In the genomic region with DNA sequence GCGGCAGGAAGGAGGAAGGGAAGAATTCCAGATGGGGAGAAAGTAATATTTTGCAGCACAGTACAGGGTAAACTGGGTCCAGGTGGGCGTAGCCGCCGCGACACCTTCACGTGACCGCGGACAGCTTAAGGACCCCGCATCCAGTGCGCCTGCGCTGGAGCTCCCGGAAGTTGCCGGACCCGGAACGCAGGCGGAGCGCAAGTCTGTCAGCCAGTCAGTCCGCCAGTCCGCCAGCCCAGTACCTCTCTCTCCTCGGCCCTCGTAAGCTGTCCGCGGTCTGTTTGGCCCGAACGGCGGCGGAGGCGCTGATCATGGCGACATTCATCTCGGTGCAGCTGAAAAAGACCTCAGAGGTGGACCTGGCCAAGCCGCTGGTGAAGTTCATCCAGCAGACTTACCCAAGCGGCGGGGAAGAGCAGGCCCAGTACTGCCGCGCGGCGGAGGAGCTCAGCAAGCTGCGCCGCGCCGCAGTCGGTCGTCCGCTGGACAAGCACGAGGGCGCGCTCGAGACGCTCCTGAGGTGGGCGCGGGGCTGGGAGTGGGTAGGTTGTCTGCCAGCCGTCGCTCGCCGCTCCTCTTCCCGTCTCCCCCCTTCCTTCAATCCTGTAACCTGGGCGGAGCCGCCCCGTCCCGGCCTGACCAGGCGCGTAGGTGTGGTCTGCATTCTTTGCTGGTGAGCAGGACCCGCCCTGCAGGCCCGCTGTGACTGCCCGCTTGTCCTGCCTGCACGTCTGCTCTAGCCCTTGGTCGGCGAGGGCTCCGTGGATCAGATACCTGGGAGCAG, we compare ENCODE assay signal across 1 cellular context.
TF ChIP-seq lines count a peak whose summit lies in the region.

PDCD6IP (plus strand) TSS at position 213 of the 784 bp plus-strand sequence; CDS start at position 312, 99 bp downstream.

TF ChIP-seq in GM23338, 12 proteins besides CTCF, POLR2A, EP300 and RAD21 (continued from another document):
- TF ChIP-seq, protein P1, sequence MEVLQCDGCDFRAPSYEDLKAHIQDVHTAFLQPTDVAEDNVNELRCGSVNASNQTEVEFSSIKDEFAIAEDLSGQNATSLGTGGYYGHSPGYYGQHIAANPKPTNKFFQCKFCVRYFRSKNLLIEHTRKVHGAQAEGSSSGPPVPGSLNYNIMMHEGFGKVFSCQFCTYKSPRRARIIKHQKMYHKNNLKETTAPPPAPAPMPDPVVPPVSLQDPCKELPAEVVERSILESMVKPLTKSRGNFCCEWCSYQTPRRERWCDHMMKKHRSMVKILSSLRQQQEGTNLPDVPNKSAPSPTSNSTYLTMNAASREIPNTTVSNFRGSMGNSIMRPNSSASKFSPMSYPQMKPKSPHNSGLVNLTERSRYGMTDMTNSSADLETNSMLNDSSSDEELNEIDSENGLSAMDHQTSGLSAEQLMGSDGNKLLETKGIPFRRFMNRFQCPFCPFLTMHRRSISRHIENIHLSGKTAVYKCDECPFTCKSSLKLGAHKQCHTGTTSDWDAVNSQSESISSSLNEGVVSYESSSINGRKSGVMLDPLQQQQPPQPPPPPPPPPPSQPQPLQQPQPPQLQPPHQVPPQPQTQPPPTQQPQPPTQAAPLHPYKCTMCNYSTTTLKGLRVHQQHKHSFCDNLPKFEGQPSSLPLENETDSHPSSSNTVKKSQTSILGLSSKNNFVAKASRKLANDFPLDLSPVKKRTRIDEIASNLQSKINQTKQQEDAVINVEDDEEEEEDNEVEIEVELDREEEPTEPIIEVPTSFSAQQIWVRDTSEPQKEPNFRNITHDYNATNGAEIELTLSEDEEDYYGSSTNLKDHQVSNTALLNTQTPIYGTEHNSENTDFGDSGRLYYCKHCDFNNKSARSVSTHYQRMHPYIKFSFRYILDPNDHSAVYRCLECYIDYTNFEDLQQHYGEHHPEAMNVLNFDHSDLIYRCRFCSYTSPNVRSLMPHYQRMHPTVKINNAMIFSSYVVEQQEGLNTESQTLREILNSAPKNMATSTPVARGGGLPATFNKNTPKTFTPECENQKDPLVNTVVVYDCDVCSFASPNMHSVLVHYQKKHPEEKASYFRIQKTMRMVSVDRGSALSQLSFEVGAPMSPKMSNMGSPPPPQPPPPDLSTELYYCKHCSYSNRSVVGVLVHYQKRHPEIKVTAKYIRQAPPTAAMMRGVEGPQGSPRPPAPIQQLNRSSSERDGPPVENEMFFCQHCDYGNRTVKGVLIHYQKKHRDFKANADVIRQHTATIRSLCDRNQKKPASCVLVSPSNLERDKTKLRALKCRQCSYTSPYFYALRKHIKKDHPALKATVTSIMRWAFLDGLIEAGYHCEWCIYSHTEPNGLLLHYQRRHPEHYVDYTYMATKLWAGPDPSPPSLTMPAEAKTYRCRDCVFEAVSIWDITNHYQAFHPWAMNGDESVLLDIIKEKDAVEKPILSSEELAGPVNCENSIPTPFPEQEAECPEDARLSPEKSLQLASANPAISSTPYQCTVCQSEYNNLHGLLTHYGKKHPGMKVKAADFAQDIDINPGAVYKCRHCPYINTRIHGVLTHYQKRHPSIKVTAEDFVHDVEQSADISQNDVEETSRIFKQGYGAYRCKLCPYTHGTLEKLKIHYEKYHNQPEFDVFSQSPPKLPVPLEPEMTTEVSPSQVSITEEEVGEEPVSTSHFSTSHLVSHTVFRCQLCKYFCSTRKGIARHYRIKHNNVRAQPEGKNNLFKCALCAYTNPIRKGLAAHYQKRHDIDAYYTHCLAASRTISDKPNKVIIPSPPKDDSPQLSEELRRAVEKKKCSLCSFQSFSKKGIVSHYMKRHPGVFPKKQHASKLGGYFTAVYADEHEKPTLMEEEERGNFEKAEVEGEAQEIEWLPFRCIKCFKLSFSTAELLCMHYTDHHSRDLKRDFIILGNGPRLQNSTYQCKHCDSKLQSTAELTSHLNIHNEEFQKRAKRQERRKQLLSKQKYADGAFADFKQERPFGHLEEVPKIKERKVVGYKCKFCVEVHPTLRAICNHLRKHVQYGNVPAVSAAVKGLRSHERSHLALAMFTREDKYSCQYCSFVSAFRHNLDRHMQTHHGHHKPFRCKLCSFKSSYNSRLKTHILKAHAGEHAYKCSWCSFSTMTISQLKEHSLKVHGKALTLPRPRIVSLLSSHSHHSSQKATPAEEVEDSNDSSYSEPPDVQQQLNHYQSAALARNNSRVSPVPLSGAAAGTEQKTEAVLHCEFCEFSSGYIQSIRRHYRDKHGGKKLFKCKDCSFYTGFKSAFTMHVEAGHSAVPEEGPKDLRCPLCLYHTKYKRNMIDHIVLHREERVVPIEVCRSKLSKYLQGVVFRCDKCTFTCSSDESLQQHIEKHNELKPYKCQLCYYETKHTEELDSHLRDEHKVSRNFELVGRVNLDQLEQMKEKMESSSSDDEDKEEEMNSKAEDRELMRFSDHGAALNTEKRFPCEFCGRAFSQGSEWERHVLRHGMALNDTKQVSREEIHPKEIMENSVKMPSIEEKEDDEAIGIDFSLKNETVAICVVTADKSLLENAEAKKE (CRISPR knock-in tag; IDR thresholded peaks at IDR 0.05), result no peak
- TF ChIP-seq JUNB (IDR thresholded peaks at IDR 0.05; ENCODE audit: unreplicated experiment) (no peak), NANOG (IDR thresholded peaks at IDR 0.05; ENCODE audit: borderline replicate concordance) (no peak), ZNF331 (CRISPR knock-in tag; IDR thresholded peaks at IDR 0.05; ENCODE audit: low read depth) (no peak), POLR2AphosphoS5 (IDR thresholded peaks at IDR 0.05; ENCODE audit: low read depth) (peak; percentile 94)
- TF ChIP-seq, protein P2, sequence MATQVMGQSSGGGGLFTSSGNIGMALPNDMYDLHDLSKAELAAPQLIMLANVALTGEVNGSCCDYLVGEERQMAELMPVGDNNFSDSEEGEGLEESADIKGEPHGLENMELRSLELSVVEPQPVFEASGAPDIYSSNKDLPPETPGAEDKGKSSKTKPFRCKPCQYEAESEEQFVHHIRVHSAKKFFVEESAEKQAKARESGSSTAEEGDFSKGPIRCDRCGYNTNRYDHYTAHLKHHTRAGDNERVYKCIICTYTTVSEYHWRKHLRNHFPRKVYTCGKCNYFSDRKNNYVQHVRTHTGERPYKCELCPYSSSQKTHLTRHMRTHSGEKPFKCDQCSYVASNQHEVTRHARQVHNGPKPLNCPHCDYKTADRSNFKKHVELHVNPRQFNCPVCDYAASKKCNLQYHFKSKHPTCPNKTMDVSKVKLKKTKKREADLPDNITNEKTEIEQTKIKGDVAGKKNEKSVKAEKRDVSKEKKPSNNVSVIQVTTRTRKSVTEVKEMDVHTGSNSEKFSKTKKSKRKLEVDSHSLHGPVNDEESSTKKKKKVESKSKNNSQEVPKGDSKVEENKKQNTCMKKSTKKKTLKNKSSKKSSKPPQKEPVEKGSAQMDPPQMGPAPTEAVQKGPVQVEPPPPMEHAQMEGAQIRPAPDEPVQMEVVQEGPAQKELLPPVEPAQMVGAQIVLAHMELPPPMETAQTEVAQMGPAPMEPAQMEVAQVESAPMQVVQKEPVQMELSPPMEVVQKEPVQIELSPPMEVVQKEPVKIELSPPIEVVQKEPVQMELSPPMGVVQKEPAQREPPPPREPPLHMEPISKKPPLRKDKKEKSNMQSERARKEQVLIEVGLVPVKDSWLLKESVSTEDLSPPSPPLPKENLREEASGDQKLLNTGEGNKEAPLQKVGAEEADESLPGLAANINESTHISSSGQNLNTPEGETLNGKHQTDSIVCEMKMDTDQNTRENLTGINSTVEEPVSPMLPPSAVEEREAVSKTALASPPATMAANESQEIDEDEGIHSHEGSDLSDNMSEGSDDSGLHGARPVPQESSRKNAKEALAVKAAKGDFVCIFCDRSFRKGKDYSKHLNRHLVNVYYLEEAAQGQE (IDR thresholded peaks at IDR 0.05; ENCODE audit: unreplicated experiment), result peak; percentile 11
